Comparison of ENCODE assay signal across 8 cellular contexts in genomic region chr7:150378853-150379589, GRCh38. TPM values are rescaled to one million over a fixed set of nuclear protein-coding genes. Genes with fewer than 3 reads are reported as not detected.
DNase-seq lines count a peak whose midpoint lies in the region; ATAC-seq and TF ChIP-seq lines count a peak whose summit lies in the region.

Gene ZNF775 (plus strand): TSS chr7:150379330. CDS start chr7:150388471, 9,141 bp downstream.

- H3K27me3 ChIP-seq in SK-N-SH (ENCODE audit: insufficient read depth): no peaks in the 10 kb centered on the region

- H3F3A ChIP-seq in SK-N-SH (replicated peaks; ENCODE audit: insufficient read depth): peaks cover 30% of the 10 kb centered on the region

- peak within 1 kb of the TSS; percentile 93 for H3K4me2 ChIP-seq in SK-N-SH

- CTCF ChIA-PET in SK-N-SH (lab: Yijun Ruan, JAX): interaction anchor here (0.9 to 3.6 kb wide), 5 partner anchors 10 to 42 kb away, joined by 3 to 15 read pairs (median 5); partner anchors contain the start of gene REPIN1

- peaks cover 0 to 5% of the 10 kb centered on the region in 2 donors for H3K36me3 Mint-ChIP-seq in activated naive CD4-positive, alpha-beta T cell treated with anti-CD3 and anti-CD28 coated beads, Interleukin-2, amount 50 U/mL, for 72 hours

- H3K4me3 ChIP-seq in SK-N-SH (ENCODE audit: low read depth in 2 of 2, low read length in 1 of 2): peak within 1 kb of the TSS; percentile 61 to 99

- TF ChIP-seq CTCF in GM10266 (IDR thresholded peaks at IDR 0.05; ENCODE audit: control insufficient read depth, insufficient read depth, low read depth, missing control alignments): no peak
- no peak for TF ChIP-seq CTCF in SK-N-SH (IDR thresholded peaks at IDR 0.05)
- TF ChIP-seq CTCF in omental fat pad (IDR thresholded peaks at IDR 0.05): no peak

- H3K27ac Mint-ChIP-seq in activated naive CD4-positive, alpha-beta T cell treated with anti-CD3 and anti-CD28 coated beads, Interleukin-2, amount 50 U/mL, for 72 hours: peak within 1 kb of the TSS; percentile 65 to 88

- no peaks in the 10 kb centered on the region for H3K9me3 ChIP-seq in SK-N-SH

- no peaks in the 10 kb centered on the region for H3K9me3 Mint-ChIP-seq in activated naive CD4-positive, alpha-beta T cell treated with anti-CD3 and anti-CD28 coated beads, Interleukin-2, amount 50 U/mL, for 72 hours

- under 1% methylated on average over 42 of the region's 79 CpGs for WGBS in SK-N-SH (ENCODE audit: low lambda C conversion rate)

- H2AFZ ChIP-seq in SK-N-SH (ENCODE audit: low read depth): peak within 1 kb of the TSS; percentile 93

- peak within 1 kb of the TSS; percentile 95 for H3K9ac ChIP-seq in SK-N-SH

- peak; percentile 89 for ATAC-seq in HG02610 (IDR thresholded peaks at IDR 0.05; ENCODE audit: unreplicated experiment)
- peak; percentile 96 to 97 for ATAC-seq in activated naive CD4-positive, alpha-beta T cell treated with anti-CD3 and anti-CD28 coated beads, Interleukin-2, amount 50 U/mL, for 72 hours
- ATAC-seq in omental fat pad (ENCODE audit: low FRiP score): peak; percentile 98

- H4K20me1 ChIP-seq in SK-N-SH (ENCODE audit: insufficient read depth): peaks cover 8% of the 10 kb centered on the region; the same call in 1 of the 2 replicates

- POLR2A ChIA-PET in SK-N-SH (lab: Yijun Ruan, JAX): interaction anchor here (1.5 to 2.3 kb wide), 2 partner anchors 10 to 26 kb away, joined by 4 to 43 read pairs; partner anchors contain the start of gene REPIN1

- peaks cover 0 to 44% of the 10 kb centered on the region in 2 experiments; a peak in 2 of 4 replicates for H3K4me1 ChIP-seq in SK-N-SH (ENCODE audit: control insufficient read depth in 1 of 2, insufficient read depth in 2 of 2, low read depth in 1 of 2, low read length in 1 of 2)

- peaks cover 11% of the 10 kb centered on the region in 2 experiments for H3K36me3 ChIP-seq in SK-N-SH (replicated peaks in 1 of 2; ENCODE audit: control insufficient read depth in 1 of 2, insufficient read depth in 2 of 2, low read length in 1 of 2)

- H3K27ac ChIP-seq in SK-N-SH (ENCODE audit: low read depth in 2 of 2, low read length in 1 of 2) (peak within 1 kb of the TSS; percentile 74 to 90), temporal lobe (ENCODE audit: low read depth, low read length) (peak within 1 kb of the TSS; percentile 96)

- no peak for TF ChIP-seq EP300 in SK-N-SH (IDR thresholded peaks at IDR 0.05; ENCODE audit: borderline replicate concordance in 1 of 2, low read depth in 1 of 2, low read length in 1 of 2)

- peak; percentile 100 for DNase-seq in GM10266 (ENCODE audit: extremely low spot score)
- DNase-seq in NCI-H1092 treated with DMSO at 0.1 percent for 48 hours (lab: John Stamatoyannopoulos, UW): peak; percentile 97
- peak; percentile 100 for DNase-seq in SK-N-SH
- DNase-seq in activated naive CD4-positive, alpha-beta T cell treated with anti-CD3 and anti-CD28 coated beads, Interleukin-2, amount 50 U/mL, for 72 hours (ENCODE audit: low spot score in 2 of 2): peak; percentile 94 to 96
- DNase-seq in glomerular visceral epithelial cell (ENCODE audit: extremely low spot score): peak; percentile 96
- peak; percentile 85 for DNase-seq in omental fat pad (ENCODE audit: low spot score)

- H3K79me2 ChIP-seq in SK-N-SH (ENCODE audit: insufficient read depth): peaks cover 43% of the 10 kb centered on the region; the same call in 1 of the 2 replicates

- H3K9me2 ChIP-seq in SK-N-SH: no peaks in the 10 kb centered on the region

- no peak for TF ChIP-seq RAD21 in SK-N-SH (IDR thresholded peaks at IDR 0.05; ENCODE audit: low read length)

TF ChIP-seq in SK-N-SH, 30 proteins besides CTCF, POLR2A, EP300 and RAD21 (continues in another document):
- TF ChIP-seq USF2 (IDR thresholded peaks at IDR 0.05; ENCODE audit: borderline replicate concordance, low read depth, low read length) (peak; percentile 81), NFIC (IDR thresholded peaks at IDR 0.05; ENCODE audit: borderline replicate concordance) (no peak; the same call in none of the 2 replicates), FOXJ3 (CRISPR knock-in tag; IDR thresholded peaks at IDR 0.05) (no peak), YY1 (IDR thresholded peaks at IDR 0.05; ENCODE audit: low read depth) (no peak; the same call in none of the 2 replicates), GATA2 (CRISPR knock-in tag; IDR thresholded peaks at IDR 0.05) (no peak), MXI1 (IDR thresholded peaks at IDR 0.05; ENCODE audit: low read depth, low read length) (peak; percentile 67; the same call in 1 of the 2 replicates), ZBTB33 (IDR thresholded peaks at IDR 0.05; ENCODE audit: borderline replicate concordance, low read depth) (no peak), RXRA (IDR thresholded peaks at IDR 0.05; ENCODE audit: borderline replicate concordance, low read depth) (0 out of 2 replicates have a peak, but pooled peaks have one; percentile 5), TEAD4 (IDR thresholded peaks at IDR 0.05; ENCODE audit: borderline replicate concordance, insufficient read depth) (0 out of 2 replicates have a peak, but pooled peaks have one; percentile 32), TAF1 (IDR thresholded peaks at IDR 0.05; ENCODE audit: borderline replicate concordance, low read depth, low read length) (peak; percentile 43), JUND (IDR thresholded peaks at IDR 0.05) (no peak), ELF1 (IDR thresholded peaks at IDR 0.05) (no peak), RFX5 (IDR thresholded peaks at IDR 0.05; ENCODE audit: low read length) (no peak; the same call in 1 of the 2 replicates), USF1 (IDR thresholded peaks at IDR 0.05; ENCODE audit: borderline replicate concordance, low read depth) (peak; percentile 94), TCF12 (IDR thresholded peaks at IDR 0.05) (peak; percentile 21; the same call in 1 of the 2 replicates), GABPA (IDR thresholded peaks at IDR 0.05; ENCODE audit: low read depth) (0 out of 2 replicates have a peak, but pooled peaks have one; percentile 20), SIN3A (IDR thresholded peaks at IDR 0.05; ENCODE audit: borderline replicate concordance, low read depth, low read length) (0 out of 2 replicates have a peak, but pooled peaks have one; percentile 11), MEF2A (IDR thresholded peaks at IDR 0.05; ENCODE audit: borderline replicate concordance, low read depth) (no peak), CHD2 (IDR thresholded peaks at IDR 0.05; ENCODE audit: low read length, partially characterized antibody) (peak; percentile 92), EZH2phosphoT487 (IDR thresholded peaks at IDR 0.05; ENCODE audit: borderline replicate concordance, low read depth) (no peak), PBX3 (IDR thresholded peaks at IDR 0.05) (peak; percentile 99), POLR2AphosphoS5 (IDR thresholded peaks at IDR 0.05; ENCODE audit: low read depth, low read length) (peak; percentile 79), NRF1 (IDR thresholded peaks at IDR 0.05; ENCODE audit: low read depth, low read length) (no peak; the same call in 1 of the 2 replicates), RCOR1 (IDR thresholded peaks at IDR 0.05; ENCODE audit: low read length) (no peak), FOXM1 (IDR thresholded peaks at IDR 0.05; ENCODE audit: low read depth) (no peak), FOSL2 (IDR thresholded peaks at IDR 0.05; ENCODE audit: borderline replicate concordance, low read depth) (no peak)

RNA-seq across cellular contexts. Expression of gene ZNF775, which starts in this region (rescaled TPM):
- polyA plus RNA-seq in SK-N-SH (2012; rRNA removed): 4.6 and 5.0 TPM in 2 replicates
- polyA plus RNA-seq in SK-N-SH (2012; cell fraction: cytosol; rRNA removed): 2.3 and 3.7 TPM in 2 replicates
- polyA plus RNA-seq in SK-N-SH (2012; cell fraction: nucleus; rRNA removed): 6.9 and 9.8 TPM in 2 replicates
- 1 to 10 TPM; 4.4 to 5.0 TPM for total RNA-seq in activated naive CD4-positive, alpha-beta T cell treated with anti-CD3 and anti-CD28 coated beads, Interleukin-2, amount 50 U/mL, for 72 hours
- total RNA-seq in omental fat pad: 1 to 10 TPM in 3 of 4 donors, under 1 TPM in 1; 0.72 to 4.4 (median 1.4) TPM
- 9.3 TPM for total RNA-seq in temporal lobe

Comparison
In these comparisons a context has a peak if more than half of its experiments do, and no peak if none do; other contexts are left out.
1. Peak in every context shown above with its lines: DNase-seq, ATAC-seq, H3K4me3 ChIP-seq and H3K27ac ChIP-seq.